In the genomic region with DNA sequence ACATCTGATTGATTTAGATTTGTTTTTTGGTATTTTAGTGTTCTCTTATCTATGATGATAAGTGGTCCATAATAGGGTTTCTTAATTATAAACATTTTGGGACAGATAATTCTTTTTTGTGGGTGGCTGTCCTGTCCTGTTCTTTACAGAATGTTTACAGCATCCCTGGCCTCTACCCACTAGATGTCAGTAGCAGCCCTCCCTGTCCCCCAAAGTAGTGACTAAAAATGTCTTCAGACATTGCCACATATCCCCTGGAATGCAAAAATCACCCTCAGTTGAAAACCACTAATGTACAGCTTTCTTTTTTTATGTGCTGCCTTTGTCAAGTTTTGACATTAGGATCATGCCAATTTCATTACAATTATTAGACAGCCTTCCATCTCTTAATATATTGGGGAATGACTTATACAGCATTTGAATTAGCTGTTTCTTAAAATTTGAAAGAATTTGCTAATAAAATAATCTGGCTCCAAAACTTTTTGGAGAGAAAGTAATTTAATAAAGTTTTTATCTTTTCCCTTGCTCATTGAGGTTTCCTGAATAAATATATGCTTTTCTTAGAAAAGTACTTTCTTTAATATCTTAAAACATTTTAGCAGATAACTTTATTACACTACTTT, we compare ENCODE assay signal across 8 cellular contexts. TPM values are rescaled to one million over a fixed set of nuclear protein-coding genes. Genes with fewer than 3 reads are reported as not detected.
DNase-seq lines count a peak whose midpoint lies in the region; ATAC-seq and TF ChIP-seq lines count a peak whose summit lies in the region.

No MANE protein-coding gene starts in this region.

- in situ Hi-C loops in astrocyte of the spinal cord (cut with HindIII; ENCODE audit: low sequenced_read_pairs): no loop called here

- peak; percentile 67 for ATAC-seq in HG02623 (IDR thresholded peaks at IDR 0.05; ENCODE audit: unreplicated experiment)
- ATAC-seq in HG03571 (IDR thresholded peaks at IDR 0.05; ENCODE audit: unreplicated experiment): no peak

- DNase-seq in GM03348 (ENCODE audit: low spot score) (peak; percentile 67), RPMI8226 (peak; percentile 55), astrocyte of the spinal cord (ENCODE audit: low read depth, low spot score) (peak; percentile 61), lung microvascular endothelial cell (ENCODE audit: low read depth in 2 of 2) (peak; percentile 44 to 64), NCI-H1436 (lab: John Stamatoyannopoulos, UW) (no peak), NCI-H1092 (lab: John Stamatoyannopoulos, UW) (no peak)

- no peak overlapping the region for H3K4me3 ChIP-seq in astrocyte of the spinal cord (ENCODE audit: low read depth, low read length)

- peak; percentile 68 for TF ChIP-seq CTCF in astrocyte of the spinal cord (IDR thresholded peaks at IDR 0.05; ENCODE audit: low read depth, low read length)

RNA-seq across cellular contexts. Expression of a gene that starts 19.5 kb away (rescaled TPM):
- total RNA-seq in lung microvascular endothelial cell: 7.3 and 8.1 TPM in 2 replicates

Comparison
In these comparisons a context has a peak if more than half of its experiments do, and no peak if none do; other contexts are left out.
1. DNase-seq: peak in GM03348 (single experiment), RPMI8226 (single experiment), astrocyte of the spinal cord (single experiment) and lung microvascular endothelial cell (2 of 2); none in NCI-H1436 (single experiment) and NCI-H1092 (single experiment).